In genomic region chr11:61792310-61793083, GRCh38 we compare ENCODE assay signal across 8 cellular contexts. TPM values are rescaled to one million over a fixed set of nuclear protein-coding genes. Genes with fewer than 3 reads are reported as not detected.
DNase-seq lines count a peak whose midpoint lies in the region; ATAC-seq, FAIRE-seq and TF ChIP-seq lines count a peak whose summit lies in the region.

FEN1 (plus strand) TSS chr11:61792911; CDS start chr11:61795362, 2,451 bp downstream.
TMEM258 (minus strand) TSS chr11:61792599; CDS start chr11:61792558, 41 bp downstream.

- H3K4me3 ChIP-seq in astrocyte (ENCODE audit: insufficient read depth, low read depth, low read length) = peak within 1 kb of the TSS; percentile 88

- peak within 1 kb of the TSS; percentile 96 for H2AFZ ChIP-seq in astrocyte (ENCODE audit: low read depth, low read length)

- TF ChIP-seq POLR2A in GM18505 (IDR thresholded peaks at IDR 0.05; ENCODE audit: borderline replicate concordance, extremely low read depth, insufficient read depth, insufficient read length) = peak; percentile 93

- H3K4me1 ChIP-seq in astrocyte (ENCODE audit: insufficient read depth, low read length) = peaks cover 6% of the 10 kb centered on the region

- peaks cover 18% of the 10 kb centered on the region for H3K36me3 ChIP-seq in astrocyte (ENCODE audit: insufficient read depth, low read length)

- ATAC-seq in GM18505 (IDR thresholded peaks at IDR 0.05; ENCODE audit: unreplicated experiment) (peak; percentile 77), HG02970 (IDR thresholded peaks at IDR 0.05; ENCODE audit: low FRiP score, unreplicated experiment) (peak; percentile 81)

- peaks cover 12% of the 10 kb centered on the region for H3K36me3 Mint-ChIP-seq in astrocyte (ENCODE audit: low read depth, unreplicated experiment)

- no peaks in the 10 kb centered on the region for H3K9me3 Mint-ChIP-seq in astrocyte (ENCODE audit: unreplicated experiment)

- no peaks in the 10 kb centered on the region for H3K27me3 ChIP-seq in astrocyte (ENCODE audit: insufficient read depth, low read length)

- peaks cover 11% of the 10 kb centered on the region for H4K20me1 ChIP-seq in astrocyte (ENCODE audit: insufficient read depth, low read length)

- peak within 1 kb of the TSS; percentile 94 for H3K4me3 Mint-ChIP-seq in astrocyte (ENCODE audit: unreplicated experiment)

- DNase-seq in NCI-H1930 (lab: John Stamatoyannopoulos, UW) (peak; percentile 85 to 89), T-helper 22 cell (ENCODE audit: low read depth) (peak; percentile 79), astrocyte (ENCODE audit: low read depth) (peak; percentile 93), hepatic stellate cell (ENCODE audit: low spot score) (peak; percentile 95), retina (peak; percentile 100), cortex of kidney (lab: John Stamatoyannopoulos, UW) (no peak)

- no peaks in the 10 kb centered on the region for H3K27me3 Mint-ChIP-seq in astrocyte (ENCODE audit: low read depth, unreplicated experiment)

- H3K27ac Mint-ChIP-seq in astrocyte (ENCODE audit: unreplicated experiment) = peak within 1 kb of the TSS; percentile 99

- no peak for TF ChIP-seq CTCF in astrocyte (IDR thresholded peaks at IDR 0.05; ENCODE audit: insufficient read depth, low read depth, low read length)

- H3K4me1 Mint-ChIP-seq in astrocyte (ENCODE audit: low read depth, unreplicated experiment) = peaks cover 8% of the 10 kb centered on the region

- H3K79me2 ChIP-seq in astrocyte (ENCODE audit: insufficient read depth, low read length) = peaks cover 80% of the 10 kb centered on the region

- H3K9ac ChIP-seq in astrocyte (ENCODE audit: low read length) = peak within 1 kb of the TSS; percentile 99

- peak within 1 kb of the TSS; percentile 100 for H3K27ac ChIP-seq in astrocyte (ENCODE audit: low read depth, low read length)

- no peak for FAIRE-seq in astrocyte (lab: Jason Lieb, UNC)

- peak within 1 kb of the TSS; percentile 94 for H3K4me2 ChIP-seq in astrocyte (ENCODE audit: low read length)

- no peaks in the 10 kb centered on the region for H3K9me3 ChIP-seq in astrocyte (ENCODE audit: insufficient read depth, low read depth, low read length)

RNA-seq across cellular contexts. Expression of gene FEN1, which starts in this region (rescaled TPM):
- 13.6 and 13.8 TPM in 2 replicates for total RNA-seq in astrocyte

RNA-seq across cellular contexts. Expression of gene TMEM258, which starts in this region (rescaled TPM):
- total RNA-seq in astrocyte = 97.8 and 98.6 TPM in 2 replicates
